Comparison of ENCODE assay signal across 8 cellular contexts in genomic region chr11:32173435-32173834, GRCh38.
DNase-seq lines count a peak whose midpoint lies in the region; TF ChIP-seq lines count a peak whose summit lies in the region.

No MANE protein-coding gene starts in this region.

- H3K9ac ChIP-seq in liver (ENCODE audit: low read depth in 1 of 2, low read length in 2 of 2): no peak overlapping the region

- in situ Hi-C loops in GM13977 (cut with MboI; ENCODE audit: low pct_unique_long_range_greater_than_20kb, low sequenced_read_pairs, unreplicated experiment): no loop called here

- POLR2A ChIA-PET in AG04449 (lab: Yijun Ruan, JAX): no interaction called here

- TF ChIP-seq EP300 in stomach (IDR thresholded peaks at IDR 0.05): no peak

- H3K4me1 ChIP-seq in liver (ENCODE audit: control insufficient read depth in 4 of 4, insufficient read depth in 4 of 4, low read length in 3 of 4) (peaks cover 0 to 4% (median 0%) of the 10 kb centered on the region in 4 donors), stomach (peaks cover 5 to 15% (median 7%) of the 10 kb centered on the region in 4 donors)

- H3K27me3 ChIP-seq in dorsolateral prefrontal cortex: peaks cover 0 to 4% (median 0%) of the 10 kb centered on the region in 45 donors
- H3K27me3 ChIP-seq in liver (ENCODE audit: control insufficient read depth in 4 of 4, insufficient read depth in 4 of 4, low read length in 3 of 4): peaks cover 0 to 8% (median 0%) of the 10 kb centered on the region in 4 donors
- H3K27me3 ChIP-seq in stomach: peaks cover 0 to 15% (median 0%) of the 10 kb centered on the region in 3 donors

- intact Hi-C loops in dorsolateral prefrontal cortex (cut with DNase I) (loop anchor here (2.0 to 10.0 kb wide), 4 partner anchors 121 to 1067 kb away; no protein-coding TSS in a partner anchor), stomach (cut with DNase I; ENCODE audit: low total_unique reads) (no loop called here)

- peak; percentile 83 to 88 for TF ChIP-seq RAD21 in liver (IDR thresholded peaks at IDR 0.05)

- H3K27ac ChIP-seq in dorsolateral prefrontal cortex (no peak overlapping the region), liver (ENCODE audit: low read depth in 1 of 2, low read length in 2 of 2) (no peak overlapping the region), stomach (peak overlapping the region in 1 of 5 donors; percentile 32)

- no peaks in the 10 kb centered on the region for H3K9me3 ChIP-seq in liver (ENCODE audit: control insufficient read depth in 4 of 4, low read length in 3 of 4)
- H3K9me3 ChIP-seq in stomach: no peaks in the 10 kb centered on the region

- no peaks in the 10 kb centered on the region for H3K36me3 ChIP-seq in liver (ENCODE audit: control insufficient read depth in 4 of 4, insufficient read depth in 3 of 4, low read depth in 1 of 4, low read length in 3 of 4)
- H3K36me3 ChIP-seq in stomach: no peaks in the 10 kb centered on the region

- no peak for DNase-seq in AG04449 (ENCODE audit: low read depth, low spot score)
- peak; percentile 52 for DNase-seq in GM13977 (ENCODE audit: low spot score)
- peak; percentile 47 for DNase-seq in HPDE6-E6E7 (ENCODE audit: extremely low spot score)
- DNase-seq in RKO (ENCODE audit: low spot score): peak; percentile 25
- peak in 9 of 10 donors; percentile 26 to 75 (median 59) for DNase-seq in dorsolateral prefrontal cortex
- peak; percentile 61 for DNase-seq in stomach
- no peak for DNase-seq in GM19240 (ENCODE audit: insufficient read length, low spot score)

- CTCF ChIA-PET in AG04449 (lab: Yijun Ruan, JAX): interaction anchor here (0.6 to 10.1 kb wide), 13 partner anchors 13 to 1066 kb away, joined by 3 to 425 read pairs (median 4); no protein-coding TSS in a partner anchor

- TF ChIP-seq CTCF in AG04449 (IDR thresholded peaks at IDR 0.05; ENCODE audit: insufficient read depth, low read length, missing control alignments) (peak; percentile 81), GM13977 (IDR thresholded peaks at IDR 0.05; ENCODE audit: extremely low read depth, insufficient read depth, missing control alignments) (peak; percentile 71), dorsolateral prefrontal cortex (IDR thresholded peaks at IDR 0.05 in 54 of 56, conservative IDR thresholded peaks at IDR 0.05 in 2 of 56; ENCODE audit: low read depth in 1 of 56, partially characterized antibody in 56 of 56) (peak; percentile 25 to 75 (median 58)), liver (IDR thresholded peaks at IDR 0.05; ENCODE audit: low read depth, low read length, missing input control) (peak; percentile 55), stomach (IDR thresholded peaks at IDR 0.05) (peak in 4 of 7 experiments; percentile 28 to 66 (median 44))

- H3K4me3 ChIP-seq in AG04449 (ENCODE audit: low read depth, low read length) (peak overlapping the region; percentile 36), dorsolateral prefrontal cortex (peak overlapping the region in 57 of 59 donors; percentile 3 to 63 (median 45)), liver (ENCODE audit: low read depth in 1 of 3, low read length in 3 of 3) (no peak overlapping the region), stomach (peak overlapping the region; percentile 18 to 32 (median 24))

- TF ChIP-seq POLR2A in stomach (IDR thresholded peaks at IDR 0.05): no peak

- 4% methylated on average over 4 of the region's 4 CpGs for WGBS in liver
- 1 to 13% (median 2%) methylated on average over 4 of the region's 4 CpGs for WGBS in stomach, 5 donors

TF ChIP-seq in liver, 16 proteins besides CTCF, POLR2A, EP300 and RAD21:
- TF ChIP-seq NR2F2 (IDR thresholded peaks at IDR 0.05) (no peak), TAF1 (conservative IDR thresholded peaks at IDR 0.05) (no peak), JUND (IDR thresholded peaks at IDR 0.05) (no peak), YY1 (IDR thresholded peaks at IDR 0.05) (no peak)
- TF ChIP-seq, protein P1, sequence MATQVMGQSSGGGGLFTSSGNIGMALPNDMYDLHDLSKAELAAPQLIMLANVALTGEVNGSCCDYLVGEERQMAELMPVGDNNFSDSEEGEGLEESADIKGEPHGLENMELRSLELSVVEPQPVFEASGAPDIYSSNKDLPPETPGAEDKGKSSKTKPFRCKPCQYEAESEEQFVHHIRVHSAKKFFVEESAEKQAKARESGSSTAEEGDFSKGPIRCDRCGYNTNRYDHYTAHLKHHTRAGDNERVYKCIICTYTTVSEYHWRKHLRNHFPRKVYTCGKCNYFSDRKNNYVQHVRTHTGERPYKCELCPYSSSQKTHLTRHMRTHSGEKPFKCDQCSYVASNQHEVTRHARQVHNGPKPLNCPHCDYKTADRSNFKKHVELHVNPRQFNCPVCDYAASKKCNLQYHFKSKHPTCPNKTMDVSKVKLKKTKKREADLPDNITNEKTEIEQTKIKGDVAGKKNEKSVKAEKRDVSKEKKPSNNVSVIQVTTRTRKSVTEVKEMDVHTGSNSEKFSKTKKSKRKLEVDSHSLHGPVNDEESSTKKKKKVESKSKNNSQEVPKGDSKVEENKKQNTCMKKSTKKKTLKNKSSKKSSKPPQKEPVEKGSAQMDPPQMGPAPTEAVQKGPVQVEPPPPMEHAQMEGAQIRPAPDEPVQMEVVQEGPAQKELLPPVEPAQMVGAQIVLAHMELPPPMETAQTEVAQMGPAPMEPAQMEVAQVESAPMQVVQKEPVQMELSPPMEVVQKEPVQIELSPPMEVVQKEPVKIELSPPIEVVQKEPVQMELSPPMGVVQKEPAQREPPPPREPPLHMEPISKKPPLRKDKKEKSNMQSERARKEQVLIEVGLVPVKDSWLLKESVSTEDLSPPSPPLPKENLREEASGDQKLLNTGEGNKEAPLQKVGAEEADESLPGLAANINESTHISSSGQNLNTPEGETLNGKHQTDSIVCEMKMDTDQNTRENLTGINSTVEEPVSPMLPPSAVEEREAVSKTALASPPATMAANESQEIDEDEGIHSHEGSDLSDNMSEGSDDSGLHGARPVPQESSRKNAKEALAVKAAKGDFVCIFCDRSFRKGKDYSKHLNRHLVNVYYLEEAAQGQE (IDR thresholded peaks at IDR 0.05): no peak

Comparison
In these comparisons a context has a peak if more than half of its experiments do, and no peak if none do; other contexts are left out.
1. DNase-seq: peak in GM13977 (single experiment), HPDE6-E6E7 (single experiment), RKO (single experiment), dorsolateral prefrontal cortex (9 of 10) and stomach (single experiment); none in AG04449 (single experiment) and GM19240 (single experiment).
2. H3K4me3 ChIP-seq: peak in AG04449 (single experiment), dorsolateral prefrontal cortex (57 of 59) and stomach (4 of 4); none in liver (0 of 3).
3. Peak in every context shown above with its lines, with median percentiles within 50 percentile points of each other: CTCF ChIP-seq.